ENCODE assay signal across 22 cellular contexts in the genomic region with DNA sequence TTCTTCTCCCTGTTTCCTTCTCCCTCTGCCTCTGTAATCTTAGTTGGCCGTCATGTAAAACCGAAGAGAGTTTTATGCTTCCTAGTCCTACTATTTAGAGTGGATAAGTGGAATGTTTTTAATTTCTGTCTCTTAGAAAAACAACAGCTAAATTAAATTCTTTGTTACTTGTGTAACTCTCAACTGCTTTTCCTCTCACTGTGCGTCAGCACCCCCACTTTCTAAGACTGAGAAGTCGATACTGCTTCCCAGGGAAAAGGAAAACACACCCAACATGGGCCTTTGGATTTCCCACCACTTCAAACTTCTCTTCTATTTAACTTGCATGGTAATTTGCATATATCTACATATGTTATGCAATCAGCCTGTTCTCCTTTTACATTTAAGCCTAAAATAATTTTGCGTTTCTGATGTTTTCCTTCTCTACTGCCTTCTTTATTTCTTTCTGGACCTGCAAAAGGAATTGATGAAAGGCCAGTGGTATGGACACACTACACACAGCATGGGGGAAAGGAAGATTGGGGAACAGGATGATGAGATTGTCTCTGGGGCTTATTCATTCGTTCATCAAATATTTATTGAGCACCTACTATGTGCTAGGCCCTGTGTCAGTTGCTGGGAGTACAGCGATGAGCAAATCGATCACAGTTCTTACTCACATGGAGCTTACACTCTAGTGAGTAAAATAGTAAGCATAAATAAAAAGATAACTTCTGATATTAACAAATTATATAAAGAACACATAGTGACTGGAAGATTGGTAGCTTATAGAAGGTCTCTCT. TPM values are rescaled to one million over a fixed set of nuclear protein-coding genes. Genes with fewer than 3 reads are reported as not detected.
DNase-seq lines count a peak whose midpoint lies in the region; ATAC-seq, FAIRE-seq and TF ChIP-seq lines count a peak whose summit lies in the region.
"Had no signal": no experiment of that assay in that cellular context is flagged by ENCODE, and none has a peak within 500 bp of the region (broad histone marks: within the 10 kb centered on the region; RNA-seq: fewer than 3 reads in every experiment).

No MANE protein-coding gene starts in this region.

- peaks cover 15% of the 10 kb centered on the region for H3K9me3 Mint-ChIP-seq in glutamatergic neuron (ENCODE audit: unreplicated experiment)
- no peaks in the 10 kb centered on the region for H3K9me3 Mint-ChIP-seq in activated naive CD4-positive, alpha-beta T cell treated with anti-CD3 and anti-CD28 coated beads, Interleukin-2, amount 10 ng/mL, durations not matched to agents 7 days and 5 days
- H3K9me3 Mint-ChIP-seq: CD8-positive, alpha-beta T cell had no signal

- H3K9ac ChIP-seq in SK-N-MC (ENCODE audit: insufficient read length) (no peak overlapping the region), H1 (replicated peaks in 1 of 4; ENCODE audit: extremely low read depth in 1 of 4, low read depth in 3 of 4, low read length in 3 of 4) (no peak overlapping the region; a peak in 1 of 7 replicates)
- H3K9ac ChIP-seq: BLaER1 treated with 17β-estradiol and CSF1 and Interleukin-3, amounts not matched to agents 10 nM and 100 nM; GM23248 had no signal

- no peak for TF ChIP-seq CTCF in AG10803 (conservative IDR thresholded peaks at IDR 0.05; ENCODE audit: low read length)
- no peak for TF ChIP-seq CTCF in H1 (IDR thresholded peaks at IDR 0.05; ENCODE audit: control extremely low read depth in 1 of 3, insufficient read depth in 1 of 3, low read depth in 1 of 3, low read length in 3 of 3)
- no peak for TF ChIP-seq CTCF in glutamatergic neuron (IDR thresholded peaks at IDR 0.05; ENCODE audit: partially characterized antibody, unreplicated experiment)

- peak overlapping the region; percentile 62 for H3K27ac Mint-ChIP-seq in glutamatergic neuron (ENCODE audit: unreplicated experiment)
- no peak overlapping the region for H3K27ac Mint-ChIP-seq in activated naive CD4-positive, alpha-beta T cell treated with anti-CD3 and anti-CD28 coated beads, Interleukin-2, amount 10 ng/mL, durations not matched to agents 7 days and 5 days
- H3K27ac Mint-ChIP-seq: B cell; CD8-positive, alpha-beta T cell had no signal

- H3K27ac ChIP-seq in SK-N-MC (peak overlapping the region; percentile 61), H1 (ENCODE audit: low read depth, low read length) (no peak overlapping the region)
- H3K27ac ChIP-seq: BLaER1 treated with 17β-estradiol and CSF1 and Interleukin-3, amounts not matched to agents 10 nM and 100 nM; GM23248; HL-60 had no signal

- H3K4me3 ChIP-seq in AG10803 (ENCODE audit: low read length) (no peak overlapping the region), SK-N-MC (no peak overlapping the region), H1 (ENCODE audit: extremely low read depth in 1 of 4, insufficient read depth in 2 of 4, low read depth in 3 of 4, low read length in 4 of 4) (no peak overlapping the region)
- H3K4me3 ChIP-seq: BLaER1 treated with 17β-estradiol and CSF1 and Interleukin-3, amounts not matched to agents 10 nM and 100 nM; GM23248 had no signal

- no peak overlapping the region for H4K8ac ChIP-seq in H1 (ENCODE audit: extremely low read depth, insufficient read depth, low read length)

- no peaks in the 10 kb centered on the region for H4K20me1 ChIP-seq in H1 (replicated peaks in 1 of 2; ENCODE audit: control insufficient read depth in 1 of 2, insufficient read depth in 2 of 2, low read length in 2 of 2)
- H4K20me1 ChIP-seq: BLaER1 treated with 17β-estradiol and CSF1 and Interleukin-3, amounts not matched to agents 10 nM and 100 nM had no signal

- no peak for TF ChIP-seq RAD21 in H1 (IDR thresholded peaks at IDR 0.05 in 1 of 2, conservative IDR thresholded peaks at IDR 0.05 in 1 of 2; ENCODE audit: low read depth in 2 of 2, low read length in 2 of 2)

- no peak overlapping the region for H3K4me3 Mint-ChIP-seq in glutamatergic neuron (ENCODE audit: unreplicated experiment)
- no peak overlapping the region for H3K4me3 Mint-ChIP-seq in activated naive CD4-positive, alpha-beta T cell treated with anti-CD3 and anti-CD28 coated beads, Interleukin-2, amount 10 ng/mL, durations not matched to agents 7 days and 5 days
- H3K4me3 Mint-ChIP-seq: B cell; CD8-positive, alpha-beta T cell had no signal

- H2BK12ac ChIP-seq in H1 (ENCODE audit: low read depth, low read length): no peak overlapping the region

- H2BK15ac ChIP-seq in H1 (ENCODE audit: low read length): no peak overlapping the region

- no peak overlapping the region for H3K23ac ChIP-seq in H1 (ENCODE audit: insufficient read length)

- no peaks in the 10 kb centered on the region for H3K9me3 ChIP-seq in SK-N-MC (ENCODE audit: low read depth, low read length)
- H3K9me3 ChIP-seq in H1 (ENCODE audit: insufficient read depth in 2 of 2, low read depth in 1 of 2, low read length in 1 of 2): no peaks in the 10 kb centered on the region
- H3K9me3 ChIP-seq: BLaER1 treated with 17β-estradiol and CSF1 and Interleukin-3, amounts not matched to agents 10 nM and 100 nM had no signal

- H2AK5ac ChIP-seq in H1 (ENCODE audit: low read depth, low read length): no peak overlapping the region

- ATAC-seq in HG03097 (IDR thresholded peaks at IDR 0.05; ENCODE audit: low FRiP score, unreplicated experiment) (no peak), HG03520 (IDR thresholded peaks at IDR 0.05; ENCODE audit: unreplicated experiment) (no peak)
- ATAC-seq: CD8-positive, alpha-beta T cell had no signal

- peaks cover 40% of the 10 kb centered on the region for H3K4me1 Mint-ChIP-seq in glutamatergic neuron (ENCODE audit: low read depth, unreplicated experiment)
- no peaks in the 10 kb centered on the region for H3K4me1 Mint-ChIP-seq in activated naive CD4-positive, alpha-beta T cell treated with anti-CD3 and anti-CD28 coated beads, Interleukin-2, amount 10 ng/mL, durations not matched to agents 7 days and 5 days
- H3K4me1 Mint-ChIP-seq: B cell had no signal

- no peak overlapping the region for H3K18ac ChIP-seq in H1 (ENCODE audit: extremely low read depth, low read length)

- H3K36me3 ChIP-seq in SK-N-MC (ENCODE audit: insufficient read depth, low read length) (no peaks in the 10 kb centered on the region), H1 (ENCODE audit: control insufficient read depth in 2 of 4, insufficient read depth in 4 of 4, low read length in 3 of 4) (no peaks in the 10 kb centered on the region)
- H3K36me3 ChIP-seq: BLaER1 treated with 17β-estradiol and CSF1 and Interleukin-3, amounts not matched to agents 10 nM and 100 nM had no signal

- H3K4me1 ChIP-seq in H1 (replicated peaks in 1 of 4; ENCODE audit: control insufficient read depth in 3 of 4, insufficient read depth in 4 of 4, low read length in 3 of 4): peaks cover 0 to 13% (median 2%) of the 10 kb centered on the region in 4 experiments; a peak in 3 of 7 replicates

- 88% methylated on average over 8 of the region's 8 CpGs; no CpG with 5 or more reads in 1 of the 2 experiments for WGBS in H1 (ENCODE audit: extremely low coverage in 1 of 2, insufficient coverage in 1 of 2, insufficient read length in 1 of 2, insufficient replicate concordance in 2 of 2, low coverage in 1 of 2, low lambda C conversion rate in 2 of 2, missing lambda C conversion rate in 1 of 2), 2 experiments

- no peak overlapping the region for H2AFZ ChIP-seq in H1 (ENCODE audit: low read length)
- H2AFZ ChIP-seq: GM23248 had no signal

- peak; percentile 23 for DNase-seq in AG10803 (ENCODE audit: low read depth)
- DNase-seq in SK-N-MC (ENCODE audit: low read depth, low spot score): no peak
- no peak for DNase-seq in H1 (ENCODE audit: low read depth in 1 of 2, low spot score in 2 of 2)
- DNase-seq in glutamatergic neuron: no peak
- no peak for DNase-seq in activated naive CD4-positive, alpha-beta T cell treated with anti-CD3 and anti-CD28 coated beads, Interleukin-2, amount 10 ng/mL, durations not matched to agents 7 days and 5 days
- DNase-seq: 8988T; Calu3; CD8-positive, alpha-beta T cell; DMS79 treated with DMSO at 0.1 percent for 48 hours; GM23248; HCEC 1CT; IMR-90; KBM-7 had no signal

- H2BK20ac ChIP-seq in H1 (ENCODE audit: low read length): no peak overlapping the region

- H3K4me2 ChIP-seq in H1 (ENCODE audit: insufficient read depth in 1 of 2, low read depth in 2 of 2, low read length in 2 of 2): no peak overlapping the region
- H3K4me2 ChIP-seq: BLaER1 treated with 17β-estradiol and CSF1 and Interleukin-3, amounts not matched to agents 10 nM and 100 nM had no signal

- H3K4ac ChIP-seq in H1 (replicated peaks; ENCODE audit: insufficient read length, low read depth, low read length): no peak overlapping the region

- no peak overlapping the region for H2BK5ac ChIP-seq in H1 (ENCODE audit: low read depth, low read length)

- H3K23me2 ChIP-seq in H1 (ENCODE audit: low read depth, low read length): peaks cover 2% of the 10 kb centered on the region

- H3K27me3 ChIP-seq in H1 (replicated peaks in 1 of 4; ENCODE audit: control insufficient read depth in 3 of 4, extremely low read depth in 1 of 4, insufficient read depth in 3 of 4, low read length in 3 of 4): no peaks in the 10 kb centered on the region
- H3K27me3 ChIP-seq: BLaER1 treated with 17β-estradiol and CSF1 and Interleukin-3, amounts not matched to agents 10 nM and 100 nM had no signal

- H4K5ac ChIP-seq in H1 (ENCODE audit: insufficient read length, low read depth, low read length): no peak overlapping the region

- no peaks in the 10 kb centered on the region; the same call in 1 of the 2 replicates for H3K79me1 ChIP-seq in H1 (ENCODE audit: low read depth, low read length)

- H3K56ac ChIP-seq in H1 (replicated peaks; ENCODE audit: insufficient read length, low read depth, low read length): no peak overlapping the region

- no peak overlapping the region for H2BK120ac ChIP-seq in H1 (replicated peaks; ENCODE audit: low read depth, low read length)

- CTCF ChIA-PET in H1 (lab: Charles Lee; ENCODE audit: partially characterized antibody): interaction anchor here (0.6 to 1.8 kb wide), 3 partner anchors 13 to 60 kb away, joined by 5 to 8 read pairs (median 5); no protein-coding TSS in a partner anchor
- CTCF ChIA-PET in activated naive CD4-positive, alpha-beta T cell treated with anti-CD3 and anti-CD28 coated beads, Interleukin-2, amount 10 ng/mL, durations not matched to agents 7 days and 5 days (lab: Charles Lee): no interaction called here

- no peak overlapping the region for H3K14ac ChIP-seq in H1 (ENCODE audit: insufficient read length)

- no peak for FAIRE-seq in H1 (lab: Jason Lieb, UNC)
- FAIRE-seq: G401.6, GM12891, GM19239, H54 had no signal

- no peak for TF ChIP-seq EP300 in H1 (IDR thresholded peaks at IDR 0.05; ENCODE audit: borderline replicate concordance in 1 of 2, low read depth in 2 of 2, low read length in 2 of 2)

- H3K79me2 ChIP-seq in H1 (ENCODE audit: control insufficient read depth in 1 of 2, insufficient read depth in 2 of 2, low read length in 2 of 2): no peaks in the 10 kb centered on the region

- H3K27me3 Mint-ChIP-seq in glutamatergic neuron (ENCODE audit: unreplicated experiment): peaks cover 10% of the 10 kb centered on the region
- peaks cover 89% of the 10 kb centered on the region for H3K27me3 Mint-ChIP-seq in activated naive CD4-positive, alpha-beta T cell treated with anti-CD3 and anti-CD28 coated beads, Interleukin-2, amount 10 ng/mL, durations not matched to agents 7 days and 5 days

- POLR2A ChIA-PET in H1 (lab: Charles Lee; ENCODE audit: partially characterized antibody): interaction anchor here (1.0 kb wide), 1 partner anchor 18 kb away, joined by 3 read pairs; no protein-coding TSS in a partner anchor

- no peak overlapping the region for H4K91ac ChIP-seq in H1 (replicated peaks; ENCODE audit: insufficient read length, low read length)

- H3K36me3 Mint-ChIP-seq in glutamatergic neuron (ENCODE audit: unreplicated experiment): no peaks in the 10 kb centered on the region
- H3K36me3 Mint-ChIP-seq in activated naive CD4-positive, alpha-beta T cell treated with anti-CD3 and anti-CD28 coated beads, Interleukin-2, amount 10 ng/mL, durations not matched to agents 7 days and 5 days: no peaks in the 10 kb centered on the region
- H3K36me3 Mint-ChIP-seq: CD8-positive, alpha-beta T cell had no signal

- no peak for TF ChIP-seq POLR2A in H1 (IDR thresholded peaks at IDR 0.05; ENCODE audit: control extremely low read depth in 1 of 2, low read depth in 2 of 2, low read length in 2 of 2)

RNA-seq across cellular contexts. Expression of gene CTNNA1, which starts 52.5 kb away (rescaled TPM):
- 302 and 349 TPM in 2 replicates for total RNA-seq in H1 (2021; fragmentation: NEBNext Ultra II Directional; extraction: Animal tissue kit (Norgen Biotek cat#: 25700))
- polyA plus RNA-seq in H1 (2011; rRNA removed): 115 and 124 TPM in 2 replicates
- polyA plus RNA-seq in H1 (2011; cell fraction: cytosol; rRNA removed): 159 TPM
- 239 TPM for polyA plus RNA-seq in H1 (2011; cell fraction: nucleus; rRNA removed)
- polyA plus RNA-seq in H1 (2012, experiment 1 of 2): 239 to 268 TPM (median 258 TPM) in 4 replicates
- polyA plus RNA-seq in H1 (2012, experiment 2 of 2): 40.4 TPM
- polyA plus RNA-seq in H1 (2013, experiment 1 of 2): 134 TPM
- polyA plus RNA-seq in H1 (2013, experiment 2 of 2): 131 TPM
- 165 and 188 TPM in 2 replicates for polyA minus RNA-seq in H1 (2011; rRNA and poly(A)+ RNA removed)
- 179 TPM for polyA minus RNA-seq in H1 (2011; cell fraction: cytosol; rRNA and poly(A)+ RNA removed)
- polyA minus RNA-seq in H1 (2011; cell fraction: nucleus; rRNA and poly(A)+ RNA removed): 114 TPM
- total RNA-seq in glutamatergic neuron (ENCODE audit: unreplicated experiment): 598 TPM
